Comparison of ENCODE assay signal across 1 cellular context in genomic region chr1:112711041-112711440, GRCh38.
TF ChIP-seq lines count a peak whose summit lies in the region.

No MANE protein-coding gene starts in this region.

TF ChIP-seq in GM23338, 12 proteins besides CTCF, POLR2A, EP300 and RAD21 (continued from another document):
- TF ChIP-seq, protein P1, sequence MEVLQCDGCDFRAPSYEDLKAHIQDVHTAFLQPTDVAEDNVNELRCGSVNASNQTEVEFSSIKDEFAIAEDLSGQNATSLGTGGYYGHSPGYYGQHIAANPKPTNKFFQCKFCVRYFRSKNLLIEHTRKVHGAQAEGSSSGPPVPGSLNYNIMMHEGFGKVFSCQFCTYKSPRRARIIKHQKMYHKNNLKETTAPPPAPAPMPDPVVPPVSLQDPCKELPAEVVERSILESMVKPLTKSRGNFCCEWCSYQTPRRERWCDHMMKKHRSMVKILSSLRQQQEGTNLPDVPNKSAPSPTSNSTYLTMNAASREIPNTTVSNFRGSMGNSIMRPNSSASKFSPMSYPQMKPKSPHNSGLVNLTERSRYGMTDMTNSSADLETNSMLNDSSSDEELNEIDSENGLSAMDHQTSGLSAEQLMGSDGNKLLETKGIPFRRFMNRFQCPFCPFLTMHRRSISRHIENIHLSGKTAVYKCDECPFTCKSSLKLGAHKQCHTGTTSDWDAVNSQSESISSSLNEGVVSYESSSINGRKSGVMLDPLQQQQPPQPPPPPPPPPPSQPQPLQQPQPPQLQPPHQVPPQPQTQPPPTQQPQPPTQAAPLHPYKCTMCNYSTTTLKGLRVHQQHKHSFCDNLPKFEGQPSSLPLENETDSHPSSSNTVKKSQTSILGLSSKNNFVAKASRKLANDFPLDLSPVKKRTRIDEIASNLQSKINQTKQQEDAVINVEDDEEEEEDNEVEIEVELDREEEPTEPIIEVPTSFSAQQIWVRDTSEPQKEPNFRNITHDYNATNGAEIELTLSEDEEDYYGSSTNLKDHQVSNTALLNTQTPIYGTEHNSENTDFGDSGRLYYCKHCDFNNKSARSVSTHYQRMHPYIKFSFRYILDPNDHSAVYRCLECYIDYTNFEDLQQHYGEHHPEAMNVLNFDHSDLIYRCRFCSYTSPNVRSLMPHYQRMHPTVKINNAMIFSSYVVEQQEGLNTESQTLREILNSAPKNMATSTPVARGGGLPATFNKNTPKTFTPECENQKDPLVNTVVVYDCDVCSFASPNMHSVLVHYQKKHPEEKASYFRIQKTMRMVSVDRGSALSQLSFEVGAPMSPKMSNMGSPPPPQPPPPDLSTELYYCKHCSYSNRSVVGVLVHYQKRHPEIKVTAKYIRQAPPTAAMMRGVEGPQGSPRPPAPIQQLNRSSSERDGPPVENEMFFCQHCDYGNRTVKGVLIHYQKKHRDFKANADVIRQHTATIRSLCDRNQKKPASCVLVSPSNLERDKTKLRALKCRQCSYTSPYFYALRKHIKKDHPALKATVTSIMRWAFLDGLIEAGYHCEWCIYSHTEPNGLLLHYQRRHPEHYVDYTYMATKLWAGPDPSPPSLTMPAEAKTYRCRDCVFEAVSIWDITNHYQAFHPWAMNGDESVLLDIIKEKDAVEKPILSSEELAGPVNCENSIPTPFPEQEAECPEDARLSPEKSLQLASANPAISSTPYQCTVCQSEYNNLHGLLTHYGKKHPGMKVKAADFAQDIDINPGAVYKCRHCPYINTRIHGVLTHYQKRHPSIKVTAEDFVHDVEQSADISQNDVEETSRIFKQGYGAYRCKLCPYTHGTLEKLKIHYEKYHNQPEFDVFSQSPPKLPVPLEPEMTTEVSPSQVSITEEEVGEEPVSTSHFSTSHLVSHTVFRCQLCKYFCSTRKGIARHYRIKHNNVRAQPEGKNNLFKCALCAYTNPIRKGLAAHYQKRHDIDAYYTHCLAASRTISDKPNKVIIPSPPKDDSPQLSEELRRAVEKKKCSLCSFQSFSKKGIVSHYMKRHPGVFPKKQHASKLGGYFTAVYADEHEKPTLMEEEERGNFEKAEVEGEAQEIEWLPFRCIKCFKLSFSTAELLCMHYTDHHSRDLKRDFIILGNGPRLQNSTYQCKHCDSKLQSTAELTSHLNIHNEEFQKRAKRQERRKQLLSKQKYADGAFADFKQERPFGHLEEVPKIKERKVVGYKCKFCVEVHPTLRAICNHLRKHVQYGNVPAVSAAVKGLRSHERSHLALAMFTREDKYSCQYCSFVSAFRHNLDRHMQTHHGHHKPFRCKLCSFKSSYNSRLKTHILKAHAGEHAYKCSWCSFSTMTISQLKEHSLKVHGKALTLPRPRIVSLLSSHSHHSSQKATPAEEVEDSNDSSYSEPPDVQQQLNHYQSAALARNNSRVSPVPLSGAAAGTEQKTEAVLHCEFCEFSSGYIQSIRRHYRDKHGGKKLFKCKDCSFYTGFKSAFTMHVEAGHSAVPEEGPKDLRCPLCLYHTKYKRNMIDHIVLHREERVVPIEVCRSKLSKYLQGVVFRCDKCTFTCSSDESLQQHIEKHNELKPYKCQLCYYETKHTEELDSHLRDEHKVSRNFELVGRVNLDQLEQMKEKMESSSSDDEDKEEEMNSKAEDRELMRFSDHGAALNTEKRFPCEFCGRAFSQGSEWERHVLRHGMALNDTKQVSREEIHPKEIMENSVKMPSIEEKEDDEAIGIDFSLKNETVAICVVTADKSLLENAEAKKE (CRISPR knock-in tag; IDR thresholded peaks at IDR 0.05): no peak
- no peak for TF ChIP-seq EZH2 (IDR thresholded peaks at IDR 0.05; ENCODE audit: low read depth, unreplicated experiment)
- no peak for TF ChIP-seq JUNB (IDR thresholded peaks at IDR 0.05; ENCODE audit: unreplicated experiment)
- no peak for TF ChIP-seq ZNF331 (CRISPR knock-in tag; IDR thresholded peaks at IDR 0.05; ENCODE audit: low read depth)
- no peak for TF ChIP-seq CREB1 (CRISPR knock-in tag; IDR thresholded peaks at IDR 0.05; ENCODE audit: low read depth)
- TF ChIP-seq ZNF114 (CRISPR knock-in tag; IDR thresholded peaks at IDR 0.05): no peak
- no peak for TF ChIP-seq NANOG (IDR thresholded peaks at IDR 0.05; ENCODE audit: borderline replicate concordance)
- TF ChIP-seq POLR2AphosphoS5 (IDR thresholded peaks at IDR 0.05; ENCODE audit: low read depth): no peak
